8 cellular contexts compared by ENCODE assay signal in genomic region chr13:94595943-94596574, GRCh38. TPM values are rescaled to one million over a fixed set of nuclear protein-coding genes. Genes with fewer than 3 reads are reported as not detected.
DNase-seq lines count a peak whose midpoint lies in the region; ATAC-seq and TF ChIP-seq lines count a peak whose summit lies in the region.

TGDS (minus strand) TSS chr13:94596152; CDS start chr13:94596136, 16 bp downstream.

- H3K27ac ChIP-seq in ectodermal cell (ENCODE audit: insufficient read depth, low read depth, low read length, poor library complexity, severe bottlenecking), result peak within 1 kb of the TSS; percentile 18
- H3K27ac ChIP-seq in lower lobe of right lung, result peak within 1 kb of the TSS; percentile 82

- CTCF ChIA-PET in activated CD8-positive, alpha-beta T cell treated with anti-CD3 and anti-CD28 coated beads, Interleukin-2, amount 10 ng/mL, durations not matched to agents 7 days and 5 days (lab: Charles Lee), result interaction anchor here (0.8 to 2.9 kb wide), 8 partner anchors 9 to 162 kb away, joined by 3 to 32 read pairs (median 8); no protein-coding TSS in a partner anchor

- no peak for TF ChIP-seq CTCF in lower lobe of right lung (IDR thresholded peaks at IDR 0.05)

- 2% methylated on average over 41 of the region's 41 CpGs for WGBS in ectodermal cell, 2 experiments

- peaks cover 43% of the 10 kb centered on the region for H3K4me1 Mint-ChIP-seq in activated CD8-positive, alpha-beta T cell treated with anti-CD3 and anti-CD28 coated beads, Interleukin-2, amount 10 ng/mL, durations not matched to agents 7 days and 5 days (ENCODE audit: low read depth)

- H3K4me3 Mint-ChIP-seq in activated CD8-positive, alpha-beta T cell treated with anti-CD3 and anti-CD28 coated beads, Interleukin-2, amount 10 ng/mL, durations not matched to agents 7 days and 5 days, result peak within 1 kb of the TSS; percentile 84

- H3K9me3 ChIP-seq in ectodermal cell (ENCODE audit: control insufficient read depth, low read length) (no peaks in the 10 kb centered on the region), lower lobe of right lung (no peaks in the 10 kb centered on the region)

- H3K4me3 ChIP-seq in ectodermal cell (ENCODE audit: insufficient read depth, low read depth, low read length), result peak within 1 kb of the TSS; percentile 96
- peak within 1 kb of the TSS; percentile 88 for H3K4me3 ChIP-seq in lower lobe of right lung

- H3K4me1 ChIP-seq in ectodermal cell (ENCODE audit: control insufficient read depth, insufficient read depth, low read length), result peaks cover 9% of the 10 kb centered on the region
- H3K4me1 ChIP-seq in lower lobe of right lung, result peaks cover 20% of the 10 kb centered on the region

- peak within 1 kb of the TSS; percentile 89 for H3K27ac Mint-ChIP-seq in activated CD8-positive, alpha-beta T cell treated with anti-CD3 and anti-CD28 coated beads, Interleukin-2, amount 10 ng/mL, durations not matched to agents 7 days and 5 days

- intact Hi-C loops in lower lobe of right lung (cut with DNase I), result no loop called here

- ATAC-seq in GM19468 (IDR thresholded peaks at IDR 0.05; ENCODE audit: extremely low read depth, unreplicated experiment), result peak; percentile 99
- ATAC-seq in activated CD8-positive, alpha-beta T cell treated with anti-CD3 and anti-CD28 coated beads, Interleukin-2, amount 10 ng/mL, durations not matched to agents 7 days and 5 days, result peak; percentile 97
- peak; percentile 99 for ATAC-seq in lower lobe of right lung

- H3K27me3 Mint-ChIP-seq in activated CD8-positive, alpha-beta T cell treated with anti-CD3 and anti-CD28 coated beads, Interleukin-2, amount 10 ng/mL, durations not matched to agents 7 days and 5 days (ENCODE audit: low read depth), result no peaks in the 10 kb centered on the region

- peaks cover 24% of the 10 kb centered on the region for H3K36me3 Mint-ChIP-seq in activated CD8-positive, alpha-beta T cell treated with anti-CD3 and anti-CD28 coated beads, Interleukin-2, amount 10 ng/mL, durations not matched to agents 7 days and 5 days (ENCODE audit: low read depth)

- DNase-seq in CMK (ENCODE audit: low read depth) (peak; percentile 99), HS-27A (ENCODE audit: low read depth) (peak; percentile 45), NK-92 (lab: John Stamatoyannopoulos, UW; ENCODE audit: unreplicated experiment) (peak; percentile 20), lower lobe of right lung (peak; percentile 96)
- DNase-seq in activated CD8-positive, alpha-beta T cell treated with anti-CD3 and anti-CD28 coated beads, Interleukin-2, amount 10 ng/mL, durations not matched to agents 7 days and 5 days, result peak; percentile 94
- DNase-seq in stimulated activated CD4-positive, alpha-beta T cell treated with anti-CD3 and anti-CD28 coated beads, TNF-alpha, amount 100 ng/mL, for 1 hour (ENCODE audit: low read depth in 3 of 3, low spot score in 1 of 3), result peak; percentile 61 to 77 (median 65)

- H3K9me3 Mint-ChIP-seq in activated CD8-positive, alpha-beta T cell treated with anti-CD3 and anti-CD28 coated beads, Interleukin-2, amount 10 ng/mL, durations not matched to agents 7 days and 5 days (ENCODE audit: insufficient read depth), result no peaks in the 10 kb centered on the region

- H3K36me3 ChIP-seq in ectodermal cell (ENCODE audit: control insufficient read depth, insufficient read depth, low read length) (peaks cover 4% of the 10 kb centered on the region), lower lobe of right lung (peaks cover 20% of the 10 kb centered on the region)

- peaks cover 3% of the 10 kb centered on the region for H3K27me3 ChIP-seq in ectodermal cell (ENCODE audit: control insufficient read depth, insufficient read depth, low read length, poor library complexity, severe bottlenecking)
- H3K27me3 ChIP-seq in lower lobe of right lung (ENCODE audit: low read depth), result no peaks in the 10 kb centered on the region

- POLR2A ChIA-PET in activated CD8-positive, alpha-beta T cell treated with anti-CD3 and anti-CD28 coated beads, Interleukin-2, amount 10 ng/mL, durations not matched to agents 7 days and 5 days (lab: Charles Lee), result interaction anchor here (0.7 to 1.9 kb wide), 8 partner anchors 10 to 283 kb away, joined by 3 to 35 read pairs (median 4); no protein-coding TSS in a partner anchor

RNA-seq across cellular contexts. Expression of gene TGDS, which starts in this region (rescaled TPM):
- 10 to 100 TPM; 17.2 to 19.2 TPM for total RNA-seq in activated CD8-positive, alpha-beta T cell treated with anti-CD3 and anti-CD28 coated beads, Interleukin-2, amount 10 ng/mL, durations not matched to agents 7 days and 5 days
- polyA plus RNA-seq in ectodermal cell (2013, experiment 1 of 4), result 19.6 TPM
- 19.0 TPM for polyA plus RNA-seq in ectodermal cell (2013, experiment 2 of 4)
- 16.1 TPM for polyA plus RNA-seq in ectodermal cell (2013, experiment 3 of 4)
- polyA plus RNA-seq in ectodermal cell (2013, experiment 4 of 4), result 18.2 TPM
- 10.5 TPM for total RNA-seq in lower lobe of right lung

Comparison
In these comparisons a context has a peak if more than half of its experiments do, and no peak if none do; other contexts are left out.
1. Peak in every context shown above with its lines: DNase-seq, ATAC-seq, H3K4me3 ChIP-seq and H3K27ac ChIP-seq.
2. DNase-seq: peak in every context shown above with its lines; median percentile 99 in CMK; 96 in lower lobe of right lung; 94 in activated CD8-positive, alpha-beta T cell treated with anti-CD3 and anti-CD28 coated beads, Interleukin-2, amount 10 ng/mL, durations not matched to agents 7 days and 5 days; 65 in stimulated activated CD4-positive, alpha-beta T cell treated with anti-CD3 and anti-CD28 coated beads, TNF-alpha, amount 100 ng/mL, for 1 hour; 45 in HS-27A; 20 in NK-92.